ENCODE assay signal across 8 cellular contexts in genomic region chr12:92064420-92064819, GRCh38.
DNase-seq lines count a peak whose midpoint lies in the region; ATAC-seq, FAIRE-seq and TF ChIP-seq lines count a peak whose summit lies in the region.

No MANE protein-coding gene starts in this region.

- H3K36me3 ChIP-seq in body of pancreas (replicated peaks in 1 of 2; ENCODE audit: insufficient read depth in 1 of 2, low read depth in 2 of 2): no peaks in the 10 kb centered on the region

- 0 to 19% methylated on average over 1 of the region's 1 CpG for WGBS in body of pancreas, 2 donors

- ATAC-seq in body of pancreas (peak; percentile 45), GM19397 (IDR thresholded peaks at IDR 0.05; ENCODE audit: unreplicated experiment) (no peak), HG03025 (IDR thresholded peaks at IDR 0.05; ENCODE audit: low FRiP score, unreplicated experiment) (no peak), GM21526 (IDR thresholded peaks at IDR 0.05; ENCODE audit: low FRiP score, unreplicated experiment) (no peak), GM18519 (IDR thresholded peaks at IDR 0.05; ENCODE audit: low FRiP score, unreplicated experiment) (no peak)

- intact Hi-C loops in body of pancreas (cut with DNase I): no loop called here

- H3K27me3 ChIP-seq in body of pancreas: no peaks in the 10 kb centered on the region

- H3K9me3 ChIP-seq in body of pancreas: peaks cover 0 to 2% (median 0%) of the 10 kb centered on the region in 3 donors

- no peak overlapping the region for H3K4me3 ChIP-seq in body of pancreas

- TF ChIP-seq CTCF in body of pancreas (IDR thresholded peaks at IDR 0.05): no peak

- peaks cover 58% of the 10 kb centered on the region for H3K4me1 ChIP-seq in body of pancreas

- DNase-seq in GM12891 (ENCODE audit: insufficient read length, low spot score) (no peak), NCI-H1417 treated with DMSO at 0.1 percent for 48 hours (lab: John Stamatoyannopoulos, UW) (peak; percentile 41), body of pancreas (peak; percentile 26 to 59 (median 46)), mucosa of gallbladder (ENCODE audit: low spot score) (peak; percentile 33)

- TF ChIP-seq POLR2A in GM12891 (IDR thresholded peaks at IDR 0.05; ENCODE audit: low read depth, low read length): no peak
- TF ChIP-seq POLR2A in body of pancreas (IDR thresholded peaks at IDR 0.05): no peak

- peak; percentile 35 for FAIRE-seq in GM12891 (lab: Jason Lieb, UNC)

- H3K27ac ChIP-seq in body of pancreas: peak overlapping the region; percentile 59 to 95 (median 85)

TF ChIP-seq in GM12891, 5 proteins besides CTCF, POLR2A, EP300 and RAD21:
- no peak for TF ChIP-seq POLR2AphosphoS5 (IDR thresholded peaks at IDR 0.05; ENCODE audit: low read depth, low read length)
- TF ChIP-seq SPI1 (IDR thresholded peaks at IDR 0.05; ENCODE audit: low read depth, low read length): no peak
